Comparison of ENCODE assay signal across 8 cellular contexts in the genomic region with DNA sequence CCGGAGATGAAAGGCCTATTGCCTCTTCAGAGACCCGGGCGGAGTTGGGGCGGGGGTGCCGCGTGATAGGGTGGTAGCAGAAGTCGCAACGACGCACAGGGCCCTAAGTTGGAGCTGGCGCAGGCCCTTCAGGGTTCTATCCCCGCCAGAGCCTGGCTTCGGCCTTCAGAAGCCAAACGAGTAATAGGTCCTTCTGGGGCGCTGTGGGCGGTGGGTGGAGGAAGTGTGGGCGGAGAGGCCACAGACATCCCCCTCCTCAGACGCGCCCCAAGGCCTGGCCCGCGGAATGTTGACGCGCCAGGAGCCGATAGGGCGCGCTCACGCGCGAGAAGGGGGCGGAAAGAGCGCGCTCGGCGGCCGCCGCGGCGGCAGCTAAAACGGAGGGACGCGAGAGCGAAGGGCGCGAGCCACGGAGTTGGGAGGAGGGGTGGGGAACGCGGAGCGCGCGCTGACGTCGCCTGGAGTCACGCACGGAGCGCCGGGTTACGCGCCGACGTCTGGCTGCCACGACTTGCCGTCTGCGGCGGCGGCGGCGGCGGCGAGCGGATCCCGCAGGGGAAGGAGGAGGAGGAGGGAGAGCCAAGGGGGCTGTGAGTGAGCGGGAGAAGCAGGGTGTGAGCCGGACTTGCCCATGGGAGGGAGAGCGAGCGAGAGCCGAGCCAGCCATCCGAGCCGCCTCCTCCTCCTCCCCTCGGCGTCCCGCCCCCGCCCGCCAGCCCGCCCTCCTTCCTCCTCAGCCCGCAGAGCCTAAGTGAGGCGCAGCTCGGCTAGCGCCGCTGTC. TPM values are rescaled to one million over a fixed set of nuclear protein-coding genes. Genes with fewer than 3 reads are reported as not detected.
DNase-seq lines count a peak whose midpoint lies in the region; ATAC-seq, FAIRE-seq and TF ChIP-seq lines count a peak whose summit lies in the region.

No MANE protein-coding gene starts in this region.

- no peaks in the 10 kb centered on the region for H3K36me3 Mint-ChIP-seq in T-cell

- CTCF ChIA-PET in T-cell (lab: Charles Lee), result interaction anchor here in 1 of 2 donors (1.0 to 1.1 kb wide), 3 partner anchors 14 to 38 kb away, joined by 3 to 9 read pairs (median 3); no protein-coding TSS in a partner anchor

- H3K9me3 ChIP-seq in left ventricle myocardium inferior (replicated peaks) (no peaks in the 10 kb centered on the region), psoas muscle (no peaks in the 10 kb centered on the region)

- peaks cover 56% of the 10 kb centered on the region for H3K4me1 ChIP-seq in left ventricle myocardium inferior
- peaks cover 40% of the 10 kb centered on the region for H3K4me1 ChIP-seq in psoas muscle

- intact Hi-C loops in left ventricle myocardium inferior (cut with micrococcal nuclease) (no loop called here), psoas muscle (cut with DNase I) (no loop called here)

- TF ChIP-seq POLR2A in GM12891 (IDR thresholded peaks at IDR 0.05; ENCODE audit: low read depth, low read length), result peak; percentile 65; the same call in 1 of the 2 replicates

- DNase-seq in GM12891 (ENCODE audit: insufficient read length, low spot score), result peak; percentile 86
- DNase-seq in NCI-H128 (lab: John Stamatoyannopoulos, UW; ENCODE audit: unreplicated experiment), result peak; percentile 60
- DNase-seq in T-cell, result peak; percentile 88 to 95 (median 93)
- peak; percentile 75 for DNase-seq in amniotic stem cell (lab: John Stamatoyannopoulos, UW)
- peak; percentile 94 for DNase-seq in left ventricle myocardium inferior
- DNase-seq in psoas muscle, result peak; percentile 95 to 97
- DNase-seq in urothelium cell line (ENCODE audit: low spot score), result peak; percentile 90

- H3K27me3 Mint-ChIP-seq in T-cell, result peaks cover 8% of the 10 kb centered on the region in 2 donors

- no peaks in the 10 kb centered on the region for H3K36me3 ChIP-seq in left ventricle myocardium inferior
- H3K36me3 ChIP-seq in psoas muscle (ENCODE audit: insufficient read depth in 1 of 2, low read depth in 1 of 2), result no peaks in the 10 kb centered on the region

- H3K27me3 ChIP-seq in left ventricle myocardium inferior (ENCODE audit: low read depth) (no peaks in the 10 kb centered on the region), psoas muscle (ENCODE audit: insufficient read depth in 3 of 3, low read length in 2 of 3) (no peaks in the 10 kb centered on the region)

- FAIRE-seq in GM12891 (lab: Jason Lieb, UNC) (peak; percentile 98), urothelium cell line (lab: Jason Lieb, UNC) (no peak)

- peak overlapping the region; percentile 91 to 96 (median 95) for H3K4me3 Mint-ChIP-seq in T-cell

- POLR2A ChIA-PET in T-cell (lab: Charles Lee), result interaction anchor here in 1 of 2 donors (0.5 to 1.3 kb wide), 3 partner anchors 9 to 1908 kb away, joined by 3 to 9 read pairs (median 7); no protein-coding TSS in a partner anchor

- H3K4me3 ChIP-seq in left ventricle myocardium inferior, result peak overlapping the region; percentile 84
- peak overlapping the region; percentile 84 for H3K4me3 ChIP-seq in psoas muscle

- peak overlapping the region; percentile 99 for H3K27ac ChIP-seq in left ventricle myocardium inferior (replicated peaks)
- H3K27ac ChIP-seq in psoas muscle, result peak overlapping the region; percentile 99

- peaks cover 46 to 52% (median 49%) of the 10 kb centered on the region in 3 donors for H3K4me1 Mint-ChIP-seq in T-cell

- H3K9me3 Mint-ChIP-seq in T-cell, result no peaks in the 10 kb centered on the region

- ATAC-seq in HG02759 (IDR thresholded peaks at IDR 0.05; ENCODE audit: unreplicated experiment), result peak; percentile 91
- ATAC-seq in T-cell (replicated peaks in 1 of 4), result peak; percentile 88 to 92 (median 89)
- peak; percentile 97 to 98 (median 98) for ATAC-seq in psoas muscle

- peak; percentile 42 for TF ChIP-seq CTCF in left ventricle myocardium inferior (IDR thresholded peaks at IDR 0.05; ENCODE audit: borderline replicate concordance)
- no peak for TF ChIP-seq CTCF in psoas muscle (IDR thresholded peaks at IDR 0.05)

- WGBS in psoas muscle, 3 donors, result 0 to 1% (median 0%) methylated on average over 51 to 83 of the region's 88 CpGs

- H3K27ac Mint-ChIP-seq in T-cell, result peak overlapping the region; percentile 96 to 98

TF ChIP-seq in GM12891, 5 proteins besides CTCF, POLR2A, EP300 and RAD21:
- TF ChIP-seq POU2F2 (IDR thresholded peaks at IDR 0.05; ENCODE audit: low read depth, low read length) (no peak), TAF1 (IDR thresholded peaks at IDR 0.05; ENCODE audit: low read depth, low read length) (no peak; the same call in 1 of the 2 replicates), POLR2AphosphoS5 (IDR thresholded peaks at IDR 0.05; ENCODE audit: low read depth, low read length) (peak; percentile 64; the same call in 1 of the 2 replicates), SPI1 (IDR thresholded peaks at IDR 0.05; ENCODE audit: low read depth, low read length) (no peak), PAX5 (IDR thresholded peaks at IDR 0.05; ENCODE audit: insufficient read depth, low read length, severe bottlenecking) (no peak)
TF ChIP-seq in GM12891: peak in this region for 1.

RNA-seq across cellular contexts. Expression of a gene that starts 6.4 kb away (rescaled TPM):
- 2.4 TPM for polyA plus RNA-seq in GM12891 (2012; ENCODE audit: low read depth, missing spikeins)
- total RNA-seq in T-cell (10 to 100 TPM; 10.8 to 28.1 (median 25.3) TPM), left ventricle myocardium inferior (26.6 TPM), psoas muscle (10 to 100 TPM; 11.8 to 20.4 (median 19.3) TPM)
- 1 to 10 TPM; 3.2 to 8.8 (median 3.4) TPM for polyA plus RNA-seq in psoas muscle

RNA-seq across cellular contexts. Expression of a gene that starts 18.2 kb away (rescaled TPM):
- polyA plus RNA-seq in GM12891 (2012; ENCODE audit: low read depth, missing spikeins), result 0.82 TPM
- total RNA-seq in T-cell, result 10 to 100 TPM in 2 of 5 donors, 1 to 10 TPM in 3; 4.7 to 11.3 (median 9.7) TPM
- total RNA-seq in left ventricle myocardium inferior, result 12.0 TPM
- total RNA-seq in psoas muscle, result 10 to 100 TPM in 2 of 4 donors, 1 to 10 TPM in 2; 5.1 to 11.6 (median 9.3) TPM
- 1 to 10 TPM; 3.5 to 6.8 (median 3.6) TPM for polyA plus RNA-seq in psoas muscle

Comparison
In these comparisons a context has a peak if more than half of its experiments do, and no peak if none do; other contexts are left out.
1. Peak in every context shown above with its lines: DNase-seq, ATAC-seq, H3K4me3 ChIP-seq and H3K27ac ChIP-seq.